2 cellular contexts compared by ENCODE assay signal in genomic region chr2:11539317-11540147, GRCh38.
TF ChIP-seq lines count a peak whose summit lies in the region.

No MANE protein-coding gene starts in this region.

TF ChIP-seq in SK-N-SH treated with all-trans-retinoic acid at 6 μM for 48 hours, 23 proteins besides CTCF, POLR2A, EP300 and RAD21 (continued from another document):
- no peak for TF ChIP-seq ARNTL (CRISPR knock-in tag; IDR thresholded peaks at IDR 0.05; ENCODE audit: borderline replicate concordance, low read depth)
- no peak for TF ChIP-seq CREB5 (CRISPR knock-in tag; IDR thresholded peaks at IDR 0.05; ENCODE audit: low read depth)
- TF ChIP-seq ZNF70 (CRISPR knock-in tag; IDR thresholded peaks at IDR 0.05): no peak
- TF ChIP-seq ZNF565 (CRISPR knock-in tag; conservative IDR thresholded peaks at IDR 0.05; ENCODE audit: low read depth): no peak
- TF ChIP-seq TOX (CRISPR knock-in tag; IDR thresholded peaks at IDR 0.05; ENCODE audit: borderline replicate concordance): no peak

TF ChIP-seq in WTC11, 78 proteins besides CTCF, POLR2A, EP300 and RAD21 (continued from another document):
- TF ChIP-seq ZNF425 (CRISPR knock-in tag; conservative IDR thresholded peaks at IDR 0.05) (no peak), ZNF423 (CRISPR knock-in tag; IDR thresholded peaks at IDR 0.05) (peak; percentile 80; the same call in 1 of the 2 replicates)
TF ChIP-seq in WTC11: peak in this region for 5.
